1 cellular context compared by ENCODE assay signal in the genomic region with DNA sequence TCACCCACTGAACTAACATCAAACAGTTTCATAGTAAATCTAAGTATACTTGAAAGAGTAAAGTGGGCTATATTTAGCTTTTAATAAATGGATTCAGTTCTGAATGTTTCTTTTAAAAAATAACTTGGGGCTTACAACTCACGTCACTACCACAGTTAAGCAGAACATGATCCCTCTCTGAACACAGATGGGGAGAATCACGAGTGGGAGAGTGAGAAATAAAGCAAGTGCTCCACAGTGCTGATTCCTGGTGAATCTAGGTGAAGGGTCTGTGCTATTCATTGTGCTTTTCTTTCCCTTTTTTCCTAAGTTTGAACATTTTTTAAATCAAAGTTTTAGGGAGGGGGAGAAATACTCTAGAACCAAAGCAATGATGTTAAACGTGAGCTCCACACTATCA.
TF ChIP-seq lines count a peak whose summit lies in the region.

No MANE protein-coding gene starts in this region.

TF ChIP-seq in K562, 482 proteins besides CTCF, POLR2A, EP300 and RAD21 (continued from another document):
- TF ChIP-seq PHF8 (IDR thresholded peaks at IDR 0.05; ENCODE audit: borderline replicate concordance, low read length) (0 out of 2 replicates have a peak, but pooled peaks have one; percentile 1), FOXP1 (CRISPR knock-in tag; IDR thresholded peaks at IDR 0.05) (no peak), TRIM24 (IDR thresholded peaks at IDR 0.05) (no peak), EWSR1 (IDR thresholded peaks at IDR 0.05; ENCODE audit: borderline replicate concordance, low read depth, partially characterized antibody) (no peak), BDP1 (IDR thresholded peaks at IDR 0.05; ENCODE audit: insufficient read depth, insufficient read length) (no peak), SREBF2 (CRISPR knock-in tag; IDR thresholded peaks at IDR 0.05) (no peak)
